In the genomic region with DNA sequence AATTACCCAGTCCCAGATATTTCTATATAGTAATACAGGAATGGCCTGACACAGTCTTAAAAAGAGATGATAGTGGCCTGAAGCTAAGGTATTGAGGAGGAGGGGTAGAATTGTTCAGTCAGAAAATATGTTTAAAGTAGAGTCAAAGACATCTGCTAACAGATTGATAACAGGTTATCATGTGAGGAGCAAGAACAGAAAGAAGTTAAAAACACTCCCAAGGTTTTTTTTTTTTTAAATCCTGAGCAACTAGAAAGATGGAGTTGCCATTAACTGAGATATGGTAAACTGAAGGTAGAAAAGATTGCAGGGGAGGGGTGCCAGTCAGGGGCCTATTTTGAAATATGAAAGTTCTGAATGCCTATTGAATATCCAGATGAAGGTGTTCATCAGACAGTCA, we compare ENCODE assay signal across 11 cellular contexts.
"Had no signal": no experiment of that assay in that cellular context is flagged by ENCODE, and none has a peak within 500 bp of the region (broad histone marks: within the 10 kb centered on the region; RNA-seq: fewer than 3 reads in every experiment).

No MANE protein-coding gene starts in this region.

- H3K4me3 ChIP-seq: tibial artery had no signal

- H3K27me3 ChIP-seq: foreskin keratinocyte, tibial artery had no signal

- H3K27me3 Mint-ChIP-seq: progenitor cell of endocrine pancreas had no signal

- H3K27ac Mint-ChIP-seq: progenitor cell of endocrine pancreas had no signal

- H3K9me3 ChIP-seq: tibial artery had no signal

- FAIRE-seq: endothelial cell of umbilical vein, kidney, small intestine had no signal

- H3K27ac ChIP-seq: foreskin keratinocyte, tibial artery had no signal

- ATAC-seq: foreskin keratinocyte, left ventricle myocardium superior, right cardiac atrium had no signal

- H3K4me1 ChIP-seq: foreskin keratinocyte had no signal

- DNase-seq: activated CD4-positive, alpha-beta T cell treated with anti-CD3 and anti-CD28 coated beads, Interleukin-2, amount 50 U/mL, for 48 hours; foreskin keratinocyte; kidney; left ventricle myocardium superior; mesendoderm; right cardiac atrium; Right ventricle myocardium superior; small intestine; tibial artery had no signal
